17 cellular contexts compared by ENCODE assay signal in genomic region chr5:122761115-122761514, GRCh38. TPM values are rescaled to one million over a fixed set of nuclear protein-coding genes. Genes with fewer than 3 reads are reported as not detected.
A peak's percentile ranks its signal among the peaks of the same experiment; 100 is the strongest.
DNase-seq lines count a peak whose midpoint lies in the region; ATAC-seq and TF ChIP-seq lines count a peak whose summit lies in the region.
"Had no signal": no experiment of that assay in that cellular context is flagged by ENCODE, and none has a peak within 500 bp of the region (broad histone marks: within the 10 kb centered on the region; RNA-seq: fewer than 3 reads in every experiment).

No MANE protein-coding gene starts in this region.

- H3K4me3 ChIP-seq in ACC112 (ENCODE audit: low read depth, low read length) = no peak overlapping the region

- no peaks in the 10 kb centered on the region for H3K79me2 ChIP-seq in ACC112 (ENCODE audit: control insufficient read depth, insufficient read depth, low read length, unreplicated experiment)

- TF ChIP-seq CTCF in GM13976 (IDR thresholded peaks at IDR 0.05; ENCODE audit: borderline replicate concordance, control extremely low read depth, extremely low read depth, insufficient read depth, missing control alignments) (no peak), endothelial cell (IDR thresholded peaks at IDR 0.05; ENCODE audit: unreplicated experiment) (no peak)

- no peak overlapping the region for H3K27ac ChIP-seq in ACC112 (ENCODE audit: low read depth, low read length)
- H3K27ac ChIP-seq: C4-2B had no signal

- no peaks in the 10 kb centered on the region for H3K36me3 ChIP-seq in ACC112 (ENCODE audit: insufficient read depth, low read length)
- H3K36me3 ChIP-seq: BE2C had no signal

- H3K27ac Mint-ChIP-seq in endothelial cell (ENCODE audit: unreplicated experiment) = peak overlapping the region; percentile 36
- H3K27ac Mint-ChIP-seq: HFFc6 had no signal

- in situ Hi-C loops in GM13976 (cut with MboI; ENCODE audit: low sequenced_read_pairs, unreplicated experiment) = no loop called here

- H3K9me3 Mint-ChIP-seq in endothelial cell (ENCODE audit: unreplicated experiment) = no peaks in the 10 kb centered on the region
- H3K9me3 Mint-ChIP-seq: CD4-positive, alpha-beta memory T cell; HFFc6 had no signal

- H3K27me3 ChIP-seq in ACC112 (ENCODE audit: insufficient read depth, low read length) = no peaks in the 10 kb centered on the region
- H3K27me3 ChIP-seq: BE2C had no signal

- H3K27me3 Mint-ChIP-seq in endothelial cell (ENCODE audit: unreplicated experiment) = no peaks in the 10 kb centered on the region

- no peaks in the 10 kb centered on the region for H3K36me3 Mint-ChIP-seq in endothelial cell (ENCODE audit: low read depth, unreplicated experiment)
- H3K36me3 Mint-ChIP-seq: CD4-positive, alpha-beta memory T cell had no signal

- no peak overlapping the region for H3K4me3 Mint-ChIP-seq in endothelial cell (ENCODE audit: unreplicated experiment)
- H3K4me3 Mint-ChIP-seq: CD4-positive, alpha-beta memory T cell; HFFc6 had no signal

- DNase-seq in GM13976 (ENCODE audit: low spot score) (peak; percentile 31), OCI-M1 (lab: John Stamatoyannopoulos, UW) (peak; percentile 13), endothelial cell (ENCODE audit: low spot score) (no peak), SKM-1 treated with dmso at 0.1 percent for 144 hours (lab: John Stamatoyannopoulos, UW; ENCODE audit: unreplicated experiment) (no peak), DMS 273 (lab: John Stamatoyannopoulos, UW; ENCODE audit: unreplicated experiment) (no peak)
- DNase-seq: BE2C; CD4-positive, alpha-beta memory T cell; DND-41; GF-D8; HCEC 1CT; HFFc6; IMR-90; KG1 had no signal

- H3K4me1 Mint-ChIP-seq in endothelial cell (ENCODE audit: unreplicated experiment) = peaks cover 2% of the 10 kb centered on the region
- H3K4me1 Mint-ChIP-seq: CD4-positive, alpha-beta memory T cell had no signal

- ATAC-seq in GM21528 (IDR thresholded peaks at IDR 0.05; ENCODE audit: low FRiP score, unreplicated experiment) = no peak
- no peak for ATAC-seq in GM18868 (IDR thresholded peaks at IDR 0.05; ENCODE audit: unreplicated experiment)

- H3K4me1 ChIP-seq in ACC112 (ENCODE audit: control insufficient read depth, insufficient read depth, low read length, unreplicated experiment) = peaks cover 6% of the 10 kb centered on the region
- H3K4me1 ChIP-seq: BE2C had no signal

- peak overlapping the region; percentile 94 for H2AFZ ChIP-seq in ACC112 (ENCODE audit: low read length, unreplicated experiment)

RNA-seq across cellular contexts. Expression of gene SNX2, which starts 13.8 kb away (rescaled TPM):
- 90.5 TPM for total RNA-seq in endothelial cell (ENCODE audit: unreplicated experiment)

Comparison
In these comparisons a context has a peak if more than half of its experiments do, and no peak if none do; other contexts are left out.
1. DNase-seq: peak in GM13976 (single experiment) and OCI-M1 (single experiment); none in endothelial cell (single experiment), SKM-1 treated with dmso at 0.1 percent for 144 hours (single experiment) and DMS 273 (single experiment).